In genomic region chr7:132930881-132931280, GRCh38 we compare ENCODE assay signal across 11 cellular contexts.
DNase-seq lines count a peak whose midpoint lies in the region; ATAC-seq and FAIRE-seq lines count a peak whose summit lies in the region.
"Had no signal": no experiment of that assay in that cellular context is flagged by ENCODE, and none has a peak within 500 bp of the region (broad histone marks: within the 10 kb centered on the region; RNA-seq: fewer than 3 reads in every experiment).

No MANE protein-coding gene starts in this region.

- H3K27ac Mint-ChIP-seq in activated CD8-positive, alpha-beta T cell treated with anti-CD3 and anti-CD28 coated beads, Interleukin-2, amount 10 ng/mL, durations not matched to agents 7 days and 5 days, result no peak overlapping the region

- H3K36me3 ChIP-seq in small intestine (ENCODE audit: control insufficient read depth in 2 of 2, insufficient read depth in 2 of 2, low read length in 2 of 2), result no peaks in the 10 kb centered on the region

- ATAC-seq in activated CD8-positive, alpha-beta T cell treated with anti-CD3 and anti-CD28 coated beads, Interleukin-2, amount 10 ng/mL, durations not matched to agents 7 days and 5 days, result no peak
- no peak for ATAC-seq in HG02870 (IDR thresholded peaks at IDR 0.05; ENCODE audit: unreplicated experiment)
- ATAC-seq: left cardiac atrium had no signal

- H3K27me3 ChIP-seq in small intestine (ENCODE audit: control insufficient read depth in 2 of 2, insufficient read depth in 2 of 2, low read length in 2 of 2), result no peaks in the 10 kb centered on the region
- H3K27me3 ChIP-seq: BLaER1 had no signal

- H3K36me3 Mint-ChIP-seq in activated CD8-positive, alpha-beta T cell treated with anti-CD3 and anti-CD28 coated beads, Interleukin-2, amount 10 ng/mL, durations not matched to agents 7 days and 5 days (ENCODE audit: low read depth), result peaks cover 5% of the 10 kb centered on the region

- CTCF ChIA-PET in activated CD8-positive, alpha-beta T cell treated with anti-CD3 and anti-CD28 coated beads, Interleukin-2, amount 10 ng/mL, durations not matched to agents 7 days and 5 days (lab: Charles Lee), result no interaction called here

- no peaks in the 10 kb centered on the region for H3K9me3 Mint-ChIP-seq in activated CD8-positive, alpha-beta T cell treated with anti-CD3 and anti-CD28 coated beads, Interleukin-2, amount 10 ng/mL, durations not matched to agents 7 days and 5 days (ENCODE audit: insufficient read depth)

- WGBS in small intestine, 3 donors, result 86 to 92% (median 86%) methylated on average over 4 of the region's 4 CpGs

- in situ Hi-C loops in SK-MEL-5 (cut with HindIII; ENCODE audit: low pct_unique_long_range_greater_than_20kb, low sequenced_read_pairs), result no loop called here

- no peaks in the 10 kb centered on the region for H3K9me3 ChIP-seq in small intestine (ENCODE audit: control insufficient read depth, low read depth)

- FAIRE-seq in frontal cortex (lab: Jason Lieb, UNC) (no peak), small intestine (lab: Jason Lieb, UNC) (no peak)

- no peak overlapping the region for H3K4me3 ChIP-seq in small intestine (ENCODE audit: low read depth in 1 of 2, low read length in 2 of 2)
- H3K4me3 ChIP-seq: BLaER1 had no signal

- DNase-seq in NCI-H82 (lab: John Stamatoyannopoulos, UW) (peak; percentile 22), NCI-H82 treated with DMSO at 0.1 percent for 48 hours (lab: John Stamatoyannopoulos, UW; ENCODE audit: unreplicated experiment) (no peak), SK-MEL-5 (ENCODE audit: low read depth, low spot score) (peak; percentile 66), frontal cortex (ENCODE audit: low spot score in 2 of 2) (peak; percentile 4 to 8), small intestine (peak; percentile 19), SKM-1 (lab: John Stamatoyannopoulos, UW; ENCODE audit: unreplicated experiment) (no peak)
- no peak for DNase-seq in activated CD8-positive, alpha-beta T cell treated with anti-CD3 and anti-CD28 coated beads, Interleukin-2, amount 10 ng/mL, durations not matched to agents 7 days and 5 days
- DNase-seq: activated CD4-positive, alpha-beta T cell treated with anti-CD3 and anti-CD28 coated beads for 1 hour; left cardiac atrium had no signal

- no peaks in the 10 kb centered on the region for H3K4me1 ChIP-seq in small intestine (ENCODE audit: control insufficient read depth in 2 of 2, insufficient read depth in 1 of 2, low read depth in 1 of 2, low read length in 1 of 2)

- no peak overlapping the region for H3K4me3 Mint-ChIP-seq in activated CD8-positive, alpha-beta T cell treated with anti-CD3 and anti-CD28 coated beads, Interleukin-2, amount 10 ng/mL, durations not matched to agents 7 days and 5 days

- no peak overlapping the region for H3K27ac ChIP-seq in small intestine (ENCODE audit: low read depth in 1 of 2, low read length in 1 of 2)
- H3K27ac ChIP-seq: BLaER1 had no signal

- POLR2A ChIA-PET in activated CD8-positive, alpha-beta T cell treated with anti-CD3 and anti-CD28 coated beads, Interleukin-2, amount 10 ng/mL, durations not matched to agents 7 days and 5 days (lab: Charles Lee), result no interaction called here

- H3K27me3 Mint-ChIP-seq in activated CD8-positive, alpha-beta T cell treated with anti-CD3 and anti-CD28 coated beads, Interleukin-2, amount 10 ng/mL, durations not matched to agents 7 days and 5 days (ENCODE audit: low read depth), result no peaks in the 10 kb centered on the region

- H3K4me1 Mint-ChIP-seq in activated CD8-positive, alpha-beta T cell treated with anti-CD3 and anti-CD28 coated beads, Interleukin-2, amount 10 ng/mL, durations not matched to agents 7 days and 5 days (ENCODE audit: low read depth), result no peaks in the 10 kb centered on the region

Comparison
In these comparisons a context has a peak if more than half of its experiments do, and no peak if none do; other contexts are left out.
1. DNase-seq: peak in NCI-H82 (single experiment), SK-MEL-5 (single experiment), frontal cortex (2 of 2) and small intestine (single experiment); none in NCI-H82 treated with DMSO at 0.1 percent for 48 hours (single experiment), SKM-1 (single experiment) and activated CD8-positive, alpha-beta T cell treated with anti-CD3 and anti-CD28 coated beads, Interleukin-2, amount 10 ng/mL, durations not matched to agents 7 days and 5 days (single experiment).